ENCODE assay signal across 1 cellular context in genomic region chr10:3476186-3476585, GRCh38.
TF ChIP-seq lines count a peak whose summit lies in the region.

No MANE protein-coding gene starts in this region.

TF ChIP-seq in IMR-90, 13 proteins besides CTCF, POLR2A, EP300 and RAD21:
- TF ChIP-seq FOS (IDR thresholded peaks at IDR 0.05; ENCODE audit: low read depth, low read length) = no peak
- no peak for TF ChIP-seq RFX5 (IDR thresholded peaks at IDR 0.05; ENCODE audit: low read depth, low read length)
- no peak for TF ChIP-seq MAFK (IDR thresholded peaks at IDR 0.05; ENCODE audit: low read depth, low read length)
- TF ChIP-seq NFE2L2 (IDR thresholded peaks at IDR 0.05; ENCODE audit: low read depth, low read length) = no peak
- TF ChIP-seq RCOR1 (IDR thresholded peaks at IDR 0.05; ENCODE audit: insufficient replicate concordance, low read length) = no peak
- no peak for TF ChIP-seq USF2 (IDR thresholded peaks at IDR 0.05; ENCODE audit: low read depth, low read length)
- TF ChIP-seq SMC3 (IDR thresholded peaks at IDR 0.05; ENCODE audit: low read depth, low read length) = no peak
- TF ChIP-seq BHLHE40 (IDR thresholded peaks at IDR 0.05; ENCODE audit: low read depth, low read length) = no peak
- no peak for TF ChIP-seq MAZ (IDR thresholded peaks at IDR 0.05; ENCODE audit: borderline replicate concordance, low read depth, low read length)
- TF ChIP-seq ELK1 (IDR thresholded peaks at IDR 0.05; ENCODE audit: borderline replicate concordance, low read depth, low read length) = no peak
- no peak for TF ChIP-seq CEBPB (IDR thresholded peaks at IDR 0.05; ENCODE audit: low read depth, low read length)
- no peak for TF ChIP-seq MXI1 (IDR thresholded peaks at IDR 0.05; ENCODE audit: borderline replicate concordance, low read depth, low read length)
- no peak for TF ChIP-seq CHD1 (IDR thresholded peaks at IDR 0.05; ENCODE audit: low read depth, low read length)
